ENCODE assay signal across 13 cellular contexts in the genomic region with DNA sequence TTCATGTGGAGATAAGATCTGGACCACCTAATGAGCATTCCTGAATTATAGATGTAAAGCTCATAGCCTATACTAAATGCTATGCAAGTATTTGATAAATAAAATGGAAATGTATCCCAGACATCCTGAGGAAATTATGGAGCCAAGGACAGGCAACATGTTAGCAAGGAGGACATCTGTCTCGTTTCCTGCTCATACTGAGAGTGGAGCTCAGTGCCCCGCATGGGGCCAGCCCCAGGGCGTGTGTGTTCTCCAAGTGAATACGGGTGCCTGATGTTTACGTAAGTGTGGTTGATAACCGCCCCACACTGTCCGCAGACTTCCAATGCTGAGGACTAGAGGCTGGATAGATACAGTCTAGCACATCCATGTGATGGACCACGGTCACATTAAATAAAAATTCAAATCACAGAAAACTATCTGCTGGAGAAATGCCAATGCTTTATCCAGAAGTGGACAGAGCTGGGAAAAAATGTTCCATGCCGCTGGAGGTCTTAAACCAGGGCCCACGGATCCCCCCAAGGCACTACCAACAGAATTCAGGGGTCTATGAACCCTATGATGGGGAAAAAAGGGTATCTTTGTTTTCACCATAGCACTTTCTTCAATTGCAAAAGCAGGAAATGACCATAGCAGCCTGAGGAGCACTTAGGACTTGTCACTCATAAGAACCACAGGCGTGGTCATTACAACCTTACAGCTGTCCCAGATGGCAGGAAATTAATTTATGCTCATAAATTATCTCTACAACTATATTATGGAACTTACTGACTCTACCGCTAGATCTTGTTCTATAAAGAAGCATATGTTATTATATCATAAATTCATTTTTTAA. TPM values are rescaled to one million over a fixed set of nuclear protein-coding genes. Genes with fewer than 3 reads are reported as not detected.
DNase-seq lines count a peak whose midpoint lies in the region; ATAC-seq and TF ChIP-seq lines count a peak whose summit lies in the region.
"Had no signal": no experiment of that assay in that cellular context is flagged by ENCODE, and none has a peak within 500 bp of the region (broad histone marks: within the 10 kb centered on the region; RNA-seq: fewer than 3 reads in every experiment).

No MANE protein-coding gene starts in this region.

- peaks cover 29% of the 10 kb centered on the region for H3K4me1 ChIP-seq in mesenchymal stem cell (ENCODE audit: control insufficient read depth, insufficient read depth, low read depth, low read length)

- 34% methylated on average over 10 of the region's 12 CpGs for WGBS in mesenchymal stem cell

- peak overlapping the region in 1 of 2 experiments; percentile 3 for H3K18ac ChIP-seq in mesenchymal stem cell (ENCODE audit: low read depth in 1 of 2, low read length in 2 of 2)

- no peak overlapping the region for H3K23ac ChIP-seq in mesenchymal stem cell (ENCODE audit: low read length in 2 of 2)

- H3K9ac ChIP-seq in mesenchymal stem cell (ENCODE audit: low read length), result no peak overlapping the region

- H4K91ac ChIP-seq in mesenchymal stem cell (ENCODE audit: low read length), result no peak overlapping the region

- no peak overlapping the region for H3K4ac ChIP-seq in mesenchymal stem cell (ENCODE audit: low read depth in 1 of 2, low read length in 2 of 2)

- H2AFZ ChIP-seq in mesenchymal stem cell (ENCODE audit: low read depth, low read length), result no peak overlapping the region

- no peak overlapping the region for H4K8ac ChIP-seq in mesenchymal stem cell (ENCODE audit: low read length)

- H3K4me2 ChIP-seq in mesenchymal stem cell (ENCODE audit: low read length, poor library complexity, severe bottlenecking), result no peak overlapping the region

- H3K14ac ChIP-seq in mesenchymal stem cell (ENCODE audit: low read length in 2 of 2), result no peak overlapping the region

- ATAC-seq in GM18505 (IDR thresholded peaks at IDR 0.05; ENCODE audit: unreplicated experiment) (no peak), HG03354 (IDR thresholded peaks at IDR 0.05; ENCODE audit: poor library complexity, severe bottlenecking, unreplicated experiment) (no peak)
- ATAC-seq: activated CD4-positive, CD25-positive, alpha-beta regulatory T cell treated with anti-CD3 and anti-CD28 coated beads, Interleukin-2, amount 50 U/mL, for 24 hours had no signal

- DNase-seq in DMS 273 treated with DMSO at 0.1 percent for 48 hours (lab: John Stamatoyannopoulos, UW), result peak; percentile 38
- peak; percentile 3 for DNase-seq in NCI-H1417 treated with DMSO at 0.1 percent for 48 hours (lab: John Stamatoyannopoulos, UW)
- peak; percentile 82 for DNase-seq in mesenchymal stem cell
- DNase-seq in NK-92 treated with Interleukin-12 subunit alpha and Interleukin-12 subunit beta, amount 100 ng/mL, for 24 hours (lab: John Stamatoyannopoulos, UW), result no peak
- no peak for DNase-seq in DMS79 (lab: John Stamatoyannopoulos, UW)
- DNase-seq: activated naive CD4-positive, alpha-beta T cell; CD4-positive, CD25-positive, alpha-beta regulatory T cell; IMR-90 had no signal

- H3K36me3 ChIP-seq in mesenchymal stem cell (ENCODE audit: control insufficient read depth in 1 of 2, insufficient read depth in 2 of 2, low read depth in 1 of 2, low read length in 2 of 2), result peaks cover 0 to 26% of the 10 kb centered on the region in 2 experiments
- H3K36me3 ChIP-seq: neutrophil had no signal

- H2BK12ac ChIP-seq in mesenchymal stem cell (ENCODE audit: low read length in 2 of 2), result no peak overlapping the region

- TF ChIP-seq POLR2A in GM18505 (IDR thresholded peaks at IDR 0.05; ENCODE audit: borderline replicate concordance, extremely low read depth, insufficient read depth, insufficient read length), result no peak

- H2BK5ac ChIP-seq in mesenchymal stem cell (ENCODE audit: low read depth, low read length, poor library complexity, severe bottlenecking), result no peak overlapping the region

- H2BK15ac ChIP-seq in mesenchymal stem cell (ENCODE audit: low read depth, poor library complexity, severe bottlenecking), result peak overlapping the region; percentile 33

- no peak overlapping the region for H3K4me3 ChIP-seq in mesenchymal stem cell (ENCODE audit: insufficient read depth in 1 of 2, low read depth in 1 of 2, low read length in 2 of 2)

- H2BK120ac ChIP-seq in mesenchymal stem cell (ENCODE audit: low read depth, low read length), result no peak overlapping the region

- H3K9me3 ChIP-seq in mesenchymal stem cell (ENCODE audit: control insufficient read depth, low read length), result no peaks in the 10 kb centered on the region
- H3K9me3 ChIP-seq: neutrophil had no signal

- H3K27me3 ChIP-seq in mesenchymal stem cell (ENCODE audit: control insufficient read depth in 1 of 2, insufficient read depth in 1 of 2, low read length in 2 of 2), result no peaks in the 10 kb centered on the region
- H3K27me3 ChIP-seq: neutrophil had no signal

- H3K79me1 ChIP-seq in mesenchymal stem cell (replicated peaks; ENCODE audit: low read length, poor library complexity, severe bottlenecking), result no peaks in the 10 kb centered on the region

- TF ChIP-seq CTCF in VCaP (conservative IDR thresholded peaks at IDR 0.05), result no peak

- no peak overlapping the region for H2AK5ac ChIP-seq in mesenchymal stem cell (ENCODE audit: low read length, severe bottlenecking)

- H3K27ac ChIP-seq in VCaP, result peak overlapping the region; percentile 20; the same call in 1 of the 2 replicates
- H3K27ac ChIP-seq in mesenchymal stem cell (ENCODE audit: low read length, poor library complexity, severe bottlenecking), result no peak overlapping the region
- H3K27ac ChIP-seq: neutrophil had no signal

RNA-seq across cellular contexts. Expression of gene TGM2, which starts 24.9 kb away (rescaled TPM):
- polyA plus RNA-seq in mesenchymal stem cell (2013, experiment 1 of 2), result 537 TPM
- 530 TPM for polyA plus RNA-seq in mesenchymal stem cell (2013, experiment 2 of 2)

Comparison
In these comparisons a context has a peak if more than half of its experiments do, and no peak if none do; other contexts are left out.
1. DNase-seq: peak in DMS 273 treated with DMSO at 0.1 percent for 48 hours (single experiment), NCI-H1417 treated with DMSO at 0.1 percent for 48 hours (single experiment) and mesenchymal stem cell (single experiment); none in NK-92 treated with Interleukin-12 subunit alpha and Interleukin-12 subunit beta, amount 100 ng/mL, for 24 hours (single experiment) and DMS79 (single experiment).